Comparison of ENCODE assay signal across 22 cellular contexts in the genomic region with DNA sequence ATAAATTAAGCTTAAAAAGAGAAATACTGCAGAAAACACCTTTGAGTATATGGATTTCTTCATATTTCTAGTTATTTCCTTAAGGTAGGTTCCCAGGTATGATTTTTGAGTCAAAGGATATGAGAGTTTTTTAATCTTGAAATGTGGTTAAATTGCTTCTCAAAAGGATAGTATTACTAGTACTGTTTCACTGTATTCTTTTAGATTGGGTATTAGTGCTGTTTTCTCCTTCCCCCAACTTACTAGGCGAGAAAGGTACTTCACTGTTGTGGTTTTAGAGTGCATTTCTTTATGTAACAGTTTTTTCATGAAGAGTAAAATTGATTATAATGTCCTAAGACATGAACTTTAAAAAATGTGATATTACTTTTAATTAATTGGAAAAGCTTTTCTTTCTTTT. TPM values are rescaled to one million over a fixed set of nuclear protein-coding genes. Genes with fewer than 3 reads are reported as not detected.
A peak's percentile ranks its signal among the peaks of the same experiment; 100 is the strongest.
DNase-seq lines count a peak whose midpoint lies in the region; ATAC-seq and TF ChIP-seq lines count a peak whose summit lies in the region.
"Had no signal": no experiment of that assay in that cellular context is flagged by ENCODE, and none has a peak within 500 bp of the region (broad histone marks: within the 10 kb centered on the region; RNA-seq: fewer than 3 reads in every experiment).

No MANE protein-coding gene starts in this region.

- no peaks in the 10 kb centered on the region for H3K27me3 ChIP-seq in cardiac muscle cell
- H3K27me3 ChIP-seq: BE2C; BLaER1 treated with 17β-estradiol and CSF1 and Interleukin-3, amounts not matched to agents 10 nM and 100 nM had no signal

- H3K4me3 ChIP-seq in cardiac muscle cell (no peak overlapping the region), HEK293 (ENCODE audit: low read depth, low read length) (no peak overlapping the region)
- H3K4me3 ChIP-seq: A549; BLaER1 treated with 17β-estradiol and CSF1 and Interleukin-3, amounts not matched to agents 10 nM and 100 nM; GM12878; GM23248; HAP-1 had no signal

- ATAC-seq in left cardiac atrium (no peak), HG03139 (IDR thresholded peaks at IDR 0.05; ENCODE audit: unreplicated experiment) (no peak), HG03039 (IDR thresholded peaks at IDR 0.05; ENCODE audit: unreplicated experiment) (no peak)
- ATAC-seq: GM12878 had no signal

- peaks cover 32% of the 10 kb centered on the region for H3K4me1 ChIP-seq in cardiac muscle cell (ENCODE audit: low read depth)
- peaks cover 7% of the 10 kb centered on the region; the same call in 1 of the 2 replicates for H3K4me1 ChIP-seq in HEK293 (ENCODE audit: control insufficient read depth, insufficient read depth, low read length)
- H3K4me1 ChIP-seq: BE2C; BLaER1 treated with 17β-estradiol and CSF1 and Interleukin-3, amounts not matched to agents 10 nM and 100 nM; HAP-1 had no signal

- CTCF ChIA-PET in HEK293 (lab: Yijun Ruan, JAX), result interaction anchor here (1.5 kb wide), 1 partner anchor 10 kb away, joined by 4 read pairs; no protein-coding TSS in a partner anchor

- intact Hi-C loops in left cardiac atrium (cut with DNase I), result no loop called here

- DNase-seq in cardiac muscle cell (ENCODE audit: low read depth in 1 of 2, low spot score in 1 of 2) (no peak), left cardiac atrium (no peak), chondrocyte (ENCODE audit: low spot score) (no peak)
- DNase-seq: 8988T; ACHN; AML-193; BE2C; CD4-positive, alpha-beta T cell; CD8-positive, alpha-beta memory T cell; DMS 273 treated with DMSO at 0.1 percent for 48 hours; DMS79; EL; GDM1; GM23248 had no signal

- H3K27ac Mint-ChIP-seq in chondrocyte (ENCODE audit: unreplicated experiment), result peak overlapping the region; percentile 45
- H3K27ac Mint-ChIP-seq: CD4-positive, alpha-beta T cell; CD8-positive, alpha-beta memory T cell had no signal

- H3K27me3 Mint-ChIP-seq in chondrocyte (ENCODE audit: low read depth), result no peaks in the 10 kb centered on the region
- H3K27me3 Mint-ChIP-seq: CD4-positive, alpha-beta T cell; CD8-positive, alpha-beta memory T cell had no signal

- peaks cover 15% of the 10 kb centered on the region for H3K36me3 Mint-ChIP-seq in chondrocyte (ENCODE audit: low read depth)

- POLR2A ChIA-PET in HEK293 (lab: Yijun Ruan, JAX), result interaction anchor here (0.6 to 1.3 kb wide), 2 partner anchors 13 to 24 kb away, joined by 4 to 5 read pairs; no protein-coding TSS in a partner anchor

- no peak for TF ChIP-seq CTCF in cardiac muscle cell (IDR thresholded peaks at IDR 0.05; ENCODE audit: low read depth, low read length)
- no peak for TF ChIP-seq CTCF in HEK293 (tag by site-specific recombination; IDR thresholded peaks at IDR 0.05)
- no peak for TF ChIP-seq CTCF in chondrocyte (IDR thresholded peaks at IDR 0.05)

- H3K9me3 ChIP-seq in cardiac muscle cell (ENCODE audit: low read depth) (no peaks in the 10 kb centered on the region), HEK293 (ENCODE audit: control insufficient read depth, insufficient read depth, low read depth, low read length) (no peaks in the 10 kb centered on the region)
- H3K9me3 ChIP-seq: BE2C, HAP-1 had no signal

- peaks cover 12% of the 10 kb centered on the region for H3K9me3 Mint-ChIP-seq in chondrocyte (ENCODE audit: low read depth)

- no peak overlapping the region for H3K4me3 Mint-ChIP-seq in chondrocyte (ENCODE audit: unreplicated experiment)
- H3K4me3 Mint-ChIP-seq: CD14-positive monocyte; CD4-positive, alpha-beta T cell had no signal

- H3K36me3 ChIP-seq in cardiac muscle cell (no peaks in the 10 kb centered on the region), HEK293 (ENCODE audit: control insufficient read depth in 2 of 2, insufficient read depth in 1 of 2, low read length in 2 of 2) (no peaks in the 10 kb centered on the region)

- peaks cover 53% of the 10 kb centered on the region for H3K4me1 Mint-ChIP-seq in chondrocyte (ENCODE audit: low read depth)

- peak overlapping the region; percentile 78 for H3K27ac ChIP-seq in cardiac muscle cell
- H3K27ac ChIP-seq in HEK293 (ENCODE audit: extremely low read depth, low read depth, low read length), result no peak overlapping the region
- H3K27ac ChIP-seq: A549; BLaER1 treated with 17β-estradiol and CSF1 and Interleukin-3, amounts not matched to agents 10 nM and 100 nM; GM23248 had no signal

TF ChIP-seq in HEK293, 187 proteins besides CTCF, POLR2A, EP300 and RAD21:
- TF ChIP-seq, protein P1, sequence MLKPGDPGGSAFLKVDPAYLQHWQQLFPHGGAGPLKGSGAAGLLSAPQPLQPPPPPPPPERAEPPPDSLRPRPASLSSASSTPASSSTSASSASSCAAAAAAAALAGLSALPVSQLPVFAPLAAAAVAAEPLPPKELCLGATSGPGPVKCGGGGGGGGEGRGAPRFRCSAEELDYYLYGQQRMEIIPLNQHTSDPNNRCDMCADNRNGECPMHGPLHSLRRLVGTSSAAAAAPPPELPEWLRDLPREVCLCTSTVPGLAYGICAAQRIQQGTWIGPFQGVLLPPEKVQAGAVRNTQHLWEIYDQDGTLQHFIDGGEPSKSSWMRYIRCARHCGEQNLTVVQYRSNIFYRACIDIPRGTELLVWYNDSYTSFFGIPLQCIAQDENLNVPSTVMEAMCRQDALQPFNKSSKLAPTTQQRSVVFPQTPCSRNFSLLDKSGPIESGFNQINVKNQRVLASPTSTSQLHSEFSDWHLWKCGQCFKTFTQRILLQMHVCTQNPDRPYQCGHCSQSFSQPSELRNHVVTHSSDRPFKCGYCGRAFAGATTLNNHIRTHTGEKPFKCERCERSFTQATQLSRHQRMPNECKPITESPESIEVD (tag by site-specific recombination; IDR thresholded peaks at IDR 0.05), result peak; percentile 13; the same call in 1 of the 2 replicates
- no peak for TF ChIP-seq ZNF768 (tag by site-specific recombination; IDR thresholded peaks at IDR 0.05)

RNA-seq across cellular contexts. Expression of a gene that starts 13.5 kb away (rescaled TPM):
- total RNA-seq in cardiac muscle cell (43.2 and 46.3 TPM in 2 replicates), left cardiac atrium (10 to 100 TPM; 21.3 to 30.7 TPM), chondrocyte (45.1 to 52.7 TPM (median 46.9 TPM) in 3 replicates)
- polyA plus RNA-seq in cardiac muscle cell, result 15.9 and 21.6 TPM in 2 replicates
